In genomic region chr16:85623250-85623649, GRCh38 we compare ENCODE assay signal across 2 cellular contexts.
TF ChIP-seq lines count a peak whose summit lies in the region.

No MANE protein-coding gene starts in this region.

TF ChIP-seq in HEK293, 187 proteins besides CTCF, POLR2A, EP300 and RAD21 (continued from another document):
- TF ChIP-seq ZNF274 (IDR thresholded peaks at IDR 0.05; ENCODE audit: low read length), result no peak
- TF ChIP-seq ZNF274 (tag by site-specific recombination; IDR thresholded peaks at IDR 0.05; ENCODE audit: borderline replicate concordance), result no peak
- TF ChIP-seq, protein P1, sequence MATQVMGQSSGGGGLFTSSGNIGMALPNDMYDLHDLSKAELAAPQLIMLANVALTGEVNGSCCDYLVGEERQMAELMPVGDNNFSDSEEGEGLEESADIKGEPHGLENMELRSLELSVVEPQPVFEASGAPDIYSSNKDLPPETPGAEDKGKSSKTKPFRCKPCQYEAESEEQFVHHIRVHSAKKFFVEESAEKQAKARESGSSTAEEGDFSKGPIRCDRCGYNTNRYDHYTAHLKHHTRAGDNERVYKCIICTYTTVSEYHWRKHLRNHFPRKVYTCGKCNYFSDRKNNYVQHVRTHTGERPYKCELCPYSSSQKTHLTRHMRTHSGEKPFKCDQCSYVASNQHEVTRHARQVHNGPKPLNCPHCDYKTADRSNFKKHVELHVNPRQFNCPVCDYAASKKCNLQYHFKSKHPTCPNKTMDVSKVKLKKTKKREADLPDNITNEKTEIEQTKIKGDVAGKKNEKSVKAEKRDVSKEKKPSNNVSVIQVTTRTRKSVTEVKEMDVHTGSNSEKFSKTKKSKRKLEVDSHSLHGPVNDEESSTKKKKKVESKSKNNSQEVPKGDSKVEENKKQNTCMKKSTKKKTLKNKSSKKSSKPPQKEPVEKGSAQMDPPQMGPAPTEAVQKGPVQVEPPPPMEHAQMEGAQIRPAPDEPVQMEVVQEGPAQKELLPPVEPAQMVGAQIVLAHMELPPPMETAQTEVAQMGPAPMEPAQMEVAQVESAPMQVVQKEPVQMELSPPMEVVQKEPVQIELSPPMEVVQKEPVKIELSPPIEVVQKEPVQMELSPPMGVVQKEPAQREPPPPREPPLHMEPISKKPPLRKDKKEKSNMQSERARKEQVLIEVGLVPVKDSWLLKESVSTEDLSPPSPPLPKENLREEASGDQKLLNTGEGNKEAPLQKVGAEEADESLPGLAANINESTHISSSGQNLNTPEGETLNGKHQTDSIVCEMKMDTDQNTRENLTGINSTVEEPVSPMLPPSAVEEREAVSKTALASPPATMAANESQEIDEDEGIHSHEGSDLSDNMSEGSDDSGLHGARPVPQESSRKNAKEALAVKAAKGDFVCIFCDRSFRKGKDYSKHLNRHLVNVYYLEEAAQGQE (tag by site-specific recombination; IDR thresholded peaks at IDR 0.05), result peak; percentile 55; the same call in 1 of the 2 replicates
- TF ChIP-seq ZNF629 (tag by site-specific recombination; IDR thresholded peaks at IDR 0.05), result no peak
- TF ChIP-seq ZNF48 (tag by site-specific recombination; IDR thresholded peaks at IDR 0.05), result no peak
- TF ChIP-seq ZNF112 (tag by site-specific recombination; IDR thresholded peaks at IDR 0.05), result no peak
- TF ChIP-seq ZNF660 (tag by site-specific recombination; IDR thresholded peaks at IDR 0.05), result no peak
- peak; percentile 53; the same call in 1 of the 2 replicates for TF ChIP-seq ZNF692 (tag by site-specific recombination; IDR thresholded peaks at IDR 0.05)
- TF ChIP-seq KLF7 (tag by site-specific recombination; IDR thresholded peaks at IDR 0.05; ENCODE audit: borderline replicate concordance), result no peak
TF ChIP-seq in HEK293: peak in this region for 2.

TF ChIP-seq in K562, 482 proteins besides CTCF, POLR2A, EP300 and RAD21:
- TF ChIP-seq, protein P2, sequence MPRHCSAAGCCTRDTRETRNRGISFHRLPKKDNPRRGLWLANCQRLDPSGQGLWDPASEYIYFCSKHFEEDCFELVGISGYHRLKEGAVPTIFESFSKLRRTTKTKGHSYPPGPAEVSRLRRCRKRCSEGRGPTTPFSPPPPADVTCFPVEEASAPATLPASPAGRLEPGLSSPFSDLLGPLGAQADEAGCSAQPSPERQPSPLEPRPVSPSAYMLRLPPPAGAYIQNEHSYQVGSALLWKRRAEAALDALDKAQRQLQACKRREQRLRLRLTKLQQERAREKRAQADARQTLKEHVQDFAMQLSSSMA (CRISPR knock-in tag; IDR thresholded peaks at IDR 0.05), result no peak
- peak; percentile 13; the same call in 1 of the 2 replicates for TF ChIP-seq SUPT5H (IDR thresholded peaks at IDR 0.05)
- no peak for TF ChIP-seq ZC3H11A (IDR thresholded peaks at IDR 0.05; ENCODE audit: low read depth, low read length)
- TF ChIP-seq MYNN (IDR thresholded peaks at IDR 0.05), result no peak
- TF ChIP-seq MYNN (CRISPR knock-in tag; IDR thresholded peaks at IDR 0.05), result no peak
